In the genomic region with DNA sequence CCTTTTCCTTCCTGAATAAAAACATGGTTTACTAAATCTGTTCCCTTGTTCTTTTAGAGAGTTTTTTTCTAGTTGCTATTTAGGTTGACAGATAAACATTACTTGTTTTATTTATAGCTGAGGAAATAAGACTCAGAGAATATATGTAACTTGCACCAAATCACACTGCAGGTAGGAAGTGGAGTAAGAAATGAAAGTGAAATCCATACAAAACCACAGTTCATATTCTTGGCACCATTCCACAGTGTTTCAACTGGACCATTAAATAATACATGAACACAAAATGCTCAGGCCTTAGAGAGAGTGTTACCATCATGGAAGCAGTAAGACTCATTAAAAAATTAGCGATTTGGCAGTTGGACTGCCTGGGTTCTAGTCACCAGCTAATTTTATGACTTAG, we compare ENCODE assay signal across 26 cellular contexts.
A peak's percentile ranks its signal among the peaks of the same experiment; 100 is the strongest.
DNase-seq lines count a peak whose midpoint lies in the region; ATAC-seq and TF ChIP-seq lines count a peak whose summit lies in the region.
"Had no signal": no experiment of that assay in that cellular context is flagged by ENCODE, and none has a peak within 500 bp of the region (broad histone marks: within the 10 kb centered on the region; RNA-seq: fewer than 3 reads in every experiment).

No MANE protein-coding gene starts in this region.

- no peak overlapping the region for H3K4me3 ChIP-seq in astrocyte of the cerebellum (ENCODE audit: low read depth, low read length)
- H3K4me3 ChIP-seq: ascending aorta, gastrocnemius medialis, lower lobe of right lung, MG63, right lobe of liver, testis had no signal

- intact Hi-C loops in left colon (cut with DNase I, micrococcal nuclease): no loop called here

- DNase-seq in DMS53 treated with DMSO at 0.1 percent for 48 hours (lab: John Stamatoyannopoulos, UW; ENCODE audit: unreplicated experiment) (peak; percentile 27), M059J (ENCODE audit: low read depth) (peak; percentile 47), astrocyte of the cerebellum (ENCODE audit: low read depth) (peak; percentile 42), iris pigment epithelial cell (ENCODE audit: low read depth) (peak; percentile 75), left colon (no peak), KG1 (lab: John Stamatoyannopoulos, UW) (no peak)
- DNase-seq: activated CD4-positive, alpha-beta T cell treated with anti-CD3 and anti-CD28 coated beads, Interleukin-2, amount 50 U/mL, for 1 hour; activated CD8-positive, alpha-beta memory T cell treated with anti-CD3 and anti-CD28 coated beads, Interleukin-2, amount 10 ng/mL, durations not matched to agents 7 days and 5 days; activated naive CD4-positive, alpha-beta T cell treated with anti-CD3 and anti-CD28 coated beads, Interleukin-2, amount 50 U/mL, for 16 hours; Calu3; gastrocnemius medialis; lower lobe of right lung; MG63; NCI-H146; NCI-H2171 treated with DMSO at 0.1 percent for 48 hours; NCI-H748 treated with DMSO at 0.1 percent for 48 hours; nephron progenitor cell; right lobe of liver; Right ventricle myocardium superior; stimulated activated CD4-positive, alpha-beta T cell treated with anti-CD3 and anti-CD28 coated beads, Interleukin-4, amount 100 ng/mL, for 4 hours; stimulated activated naive CD4-positive, alpha-beta T cell; T1000; testis had no signal

- no peak for TF ChIP-seq CTCF in astrocyte of the cerebellum (IDR thresholded peaks at IDR 0.05; ENCODE audit: low read depth, low read length, missing control alignments)

- in situ Hi-C loops in astrocyte of the cerebellum (cut with HindIII; ENCODE audit: low sequenced_read_pairs): no loop called here

- ATAC-seq in GM21723 (IDR thresholded peaks at IDR 0.05; ENCODE audit: unreplicated experiment) (no peak), left colon (no peak)
- ATAC-seq: activated CD8-positive, alpha-beta memory T cell treated with anti-CD3 and anti-CD28 coated beads, Interleukin-2, amount 10 ng/mL, durations not matched to agents 7 days and 5 days; gastrocnemius medialis; lower lobe of right lung; right lobe of liver; WTC11 had no signal

Comparison
In these comparisons a context has a peak if more than half of its experiments do, and no peak if none do; other contexts are left out.
1. DNase-seq: peak in DMS53 treated with DMSO at 0.1 percent for 48 hours (single experiment), M059J (single experiment), astrocyte of the cerebellum (single experiment) and iris pigment epithelial cell (single experiment); none in left colon (0 of 2) and KG1 (single experiment).